Comparison of ENCODE assay signal across 8 cellular contexts in the genomic region with DNA sequence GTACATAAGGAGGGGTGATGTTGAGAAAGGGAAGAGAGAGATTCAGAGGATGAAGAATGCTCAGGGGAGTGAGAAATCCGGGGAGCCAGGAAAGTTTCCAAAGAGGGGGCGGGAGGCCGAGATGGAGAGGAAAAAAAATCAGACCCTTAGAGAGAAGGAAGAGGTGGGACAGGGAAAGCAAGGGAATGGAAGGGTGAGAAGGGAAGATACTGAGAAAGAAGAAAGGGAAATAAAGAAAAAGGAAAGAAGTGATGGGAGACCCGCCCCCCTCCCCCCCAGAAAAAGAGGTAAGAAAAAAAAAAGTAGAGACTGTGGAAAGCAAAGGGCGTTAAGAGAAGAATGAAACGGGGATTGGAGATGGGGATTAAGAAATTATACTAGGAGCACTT. TPM values are rescaled to one million over a fixed set of nuclear protein-coding genes. Genes with fewer than 3 reads are reported as not detected.
DNase-seq lines count a peak whose midpoint lies in the region; ATAC-seq and TF ChIP-seq lines count a peak whose summit lies in the region.

No MANE protein-coding gene starts in this region.

- peak overlapping the region; percentile 79 for H3K4me2 ChIP-seq in hepatocyte

- peak overlapping the region; percentile 2 for H3K27ac Mint-ChIP-seq in activated CD4-positive, alpha-beta memory T cell treated with anti-CD3 and anti-CD28 coated beads, Interleukin-2, amount 10 ng/mL, durations not matched to agents 7 days and 5 days

- H3K4me1 Mint-ChIP-seq in activated CD4-positive, alpha-beta memory T cell treated with anti-CD3 and anti-CD28 coated beads, Interleukin-2, amount 10 ng/mL, durations not matched to agents 7 days and 5 days, result peaks cover 35% of the 10 kb centered on the region

- POLR2A ChIA-PET in activated CD4-positive, alpha-beta memory T cell treated with anti-CD3 and anti-CD28 coated beads, Interleukin-2, amount 10 ng/mL, durations not matched to agents 7 days and 5 days (lab: Charles Lee), result no interaction called here

- TF ChIP-seq POLR2A in gastrocnemius medialis (IDR thresholded peaks at IDR 0.05), result no peak

- TF ChIP-seq CTCF in GM12875 (IDR thresholded peaks at IDR 0.05; ENCODE audit: borderline replicate concordance, insufficient read depth, low read depth, low read length), result no peak
- no peak for TF ChIP-seq CTCF in hepatocyte (IDR thresholded peaks at IDR 0.05; ENCODE audit: poor library complexity)
- no peak for TF ChIP-seq CTCF in gastrocnemius medialis (IDR thresholded peaks at IDR 0.05 in 4 of 5, conservative IDR thresholded peaks at IDR 0.05 in 1 of 5)
- no peak for TF ChIP-seq CTCF in GM13977 (IDR thresholded peaks at IDR 0.05; ENCODE audit: extremely low read depth, insufficient read depth, missing control alignments)

- CTCF ChIA-PET in activated CD4-positive, alpha-beta memory T cell treated with anti-CD3 and anti-CD28 coated beads, Interleukin-2, amount 10 ng/mL, durations not matched to agents 7 days and 5 days (lab: Charles Lee), result interaction anchor here (1.2 to 2.0 kb wide), 2 partner anchors 14 to 39 kb away, joined by 3 to 8 read pairs; no protein-coding TSS in a partner anchor

- WGBS in hepatocyte (ENCODE audit: low lambda C conversion rate, missing lambda C conversion rate), result 23% methylated on average over 5 of the region's 6 CpGs

- H3K9me2 ChIP-seq in hepatocyte (replicated peaks; ENCODE audit: insufficient read depth), result no peaks in the 10 kb centered on the region

- H4K20me1 ChIP-seq in hepatocyte (ENCODE audit: insufficient read depth, poor library complexity, severe bottlenecking), result no peaks in the 10 kb centered on the region

- ATAC-seq in gastrocnemius medialis (no peak), GM18909 (IDR thresholded peaks at IDR 0.05; ENCODE audit: poor library complexity, unreplicated experiment) (no peak)

- H3K4me3 ChIP-seq in GM12875 (ENCODE audit: low read depth, low read length), result peak overlapping the region; percentile 52
- peak overlapping the region; percentile 84 for H3K4me3 ChIP-seq in hepatocyte
- peak overlapping the region; percentile 68 to 72 (median 72) for H3K4me3 ChIP-seq in gastrocnemius medialis

- peaks cover 2% of the 10 kb centered on the region for H3K9me3 Mint-ChIP-seq in activated CD4-positive, alpha-beta memory T cell treated with anti-CD3 and anti-CD28 coated beads, Interleukin-2, amount 10 ng/mL, durations not matched to agents 7 days and 5 days

- H3K27me3 ChIP-seq in hepatocyte (peaks cover 6% of the 10 kb centered on the region), gastrocnemius medialis (no peaks in the 10 kb centered on the region)

- no peaks in the 10 kb centered on the region for H3K9me3 ChIP-seq in hepatocyte (ENCODE audit: low read depth)
- no peaks in the 10 kb centered on the region for H3K9me3 ChIP-seq in gastrocnemius medialis

- no peaks in the 10 kb centered on the region for H3K79me2 ChIP-seq in hepatocyte

- peaks cover 5% of the 10 kb centered on the region for H3K4me1 ChIP-seq in hepatocyte (ENCODE audit: insufficient read depth)
- peaks cover 4 to 6% of the 10 kb centered on the region in 2 donors for H3K4me1 ChIP-seq in gastrocnemius medialis

- peaks cover 9% of the 10 kb centered on the region for H3K36me3 Mint-ChIP-seq in activated CD4-positive, alpha-beta memory T cell treated with anti-CD3 and anti-CD28 coated beads, Interleukin-2, amount 10 ng/mL, durations not matched to agents 7 days and 5 days (ENCODE audit: low read depth)

- no peaks in the 10 kb centered on the region for H3K27me3 Mint-ChIP-seq in activated CD4-positive, alpha-beta memory T cell treated with anti-CD3 and anti-CD28 coated beads, Interleukin-2, amount 10 ng/mL, durations not matched to agents 7 days and 5 days

- peak overlapping the region; percentile 97 for H2AFZ ChIP-seq in hepatocyte

- H3K36me3 ChIP-seq in hepatocyte (replicated peaks; ENCODE audit: insufficient read depth, low read depth) (no peaks in the 10 kb centered on the region), gastrocnemius medialis (no peaks in the 10 kb centered on the region)

- in situ Hi-C loops in gastrocnemius medialis (cut with MboI; ENCODE audit: low sequenced_read_pairs in 4 of 4) (no loop called here), GM13977 (cut with MboI; ENCODE audit: low pct_unique_long_range_greater_than_20kb, low sequenced_read_pairs, unreplicated experiment) (no loop called here)

- intact Hi-C loops in gastrocnemius medialis (cut with DNase I; ENCODE audit: low total_unique reads), result loop anchor here (10.0 kb wide), 1 partner anchor 264 kb away; the partner anchor contains the start of gene CDYL2

- H3K4me3 Mint-ChIP-seq in activated CD4-positive, alpha-beta memory T cell treated with anti-CD3 and anti-CD28 coated beads, Interleukin-2, amount 10 ng/mL, durations not matched to agents 7 days and 5 days, result peak overlapping the region; percentile 87

- DNase-seq in activated CD4-positive, alpha-beta memory T cell treated with anti-CD3 and anti-CD28 coated beads, Interleukin-2, amount 10 ng/mL, durations not matched to agents 7 days and 5 days, result no peak
- no peak for DNase-seq in hepatocyte (ENCODE audit: low spot score)
- DNase-seq in gastrocnemius medialis, result no peak
- no peak for DNase-seq in COLO829 (ENCODE audit: low spot score)
- DNase-seq in retina, result no peak
- no peak for DNase-seq in GM13977 (ENCODE audit: low spot score)

- H3K27ac ChIP-seq in hepatocyte (no peak overlapping the region), gastrocnemius medialis (peak overlapping the region in 3 of 4 donors; percentile 29 to 50 (median 45))

RNA-seq across cellular contexts. Expression of gene DYNLRB2, which starts 0.5 kb away (rescaled TPM):
- not detected for total RNA-seq in activated CD4-positive, alpha-beta memory T cell treated with anti-CD3 and anti-CD28 coated beads, Interleukin-2, amount 10 ng/mL, durations not matched to agents 7 days and 5 days
- not detected in 2 replicates for total RNA-seq in hepatocyte
- 1.4 and 1.5 TPM in 2 replicates for polyA plus RNA-seq in hepatocyte
- not detected for total RNA-seq in gastrocnemius medialis
